In genomic region chr20:32018269-32019155, GRCh38 we compare ENCODE assay signal across 9 cellular contexts. TPM values are rescaled to one million over a fixed set of nuclear protein-coding genes. Genes with fewer than 3 reads are reported as not detected.
DNase-seq lines count a peak whose midpoint lies in the region; ATAC-seq, FAIRE-seq and TF ChIP-seq lines count a peak whose summit lies in the region.
"Had no signal": no experiment of that assay in that cellular context is flagged by ENCODE, and none has a peak within 500 bp of the region (broad histone marks: within the 10 kb centered on the region; RNA-seq: fewer than 3 reads in every experiment).

No MANE protein-coding gene starts in this region.

- ATAC-seq in GM21526 (IDR thresholded peaks at IDR 0.05; ENCODE audit: low FRiP score, unreplicated experiment) (no peak), GM19467 (IDR thresholded peaks at IDR 0.05; ENCODE audit: unreplicated experiment) (no peak)

- peaks cover 6% of the 10 kb centered on the region for H3K36me3 Mint-ChIP-seq in Caco-2 (ENCODE audit: insufficient read depth, unreplicated experiment)

- peak overlapping the region; percentile 85 for H3K27ac Mint-ChIP-seq in Caco-2 (ENCODE audit: unreplicated experiment)

- H3K9me3 Mint-ChIP-seq in Caco-2 (ENCODE audit: unreplicated experiment) = no peaks in the 10 kb centered on the region

- H3K27me3 Mint-ChIP-seq in Caco-2 (ENCODE audit: insufficient read depth, unreplicated experiment) = peaks cover 46% of the 10 kb centered on the region

- H3K4me1 ChIP-seq in Caco-2 = peaks cover 12% of the 10 kb centered on the region

- FAIRE-seq in RCC 7860 (lab: Jason Lieb, UNC) = no peak

- peaks cover 13% of the 10 kb centered on the region for H3K27me3 ChIP-seq in Caco-2 (replicated peaks; ENCODE audit: control insufficient read depth, insufficient read depth, low read length)

- no peaks in the 10 kb centered on the region for H3K9me3 ChIP-seq in Caco-2

- H3K4me3 Mint-ChIP-seq in Caco-2 (ENCODE audit: unreplicated experiment) = peak overlapping the region; percentile 93

- H3K4me1 Mint-ChIP-seq in Caco-2 (ENCODE audit: low read depth, unreplicated experiment) = peaks cover 13% of the 10 kb centered on the region

- H3K36me3 ChIP-seq in Caco-2 (ENCODE audit: control insufficient read depth, insufficient read depth, low read length) = no peaks in the 10 kb centered on the region

- peak overlapping the region; percentile 79 for H3K4me3 ChIP-seq in Caco-2 (ENCODE audit: low read depth, low read length)
- peak overlapping the region; percentile 54 for H3K4me3 ChIP-seq in iPS-11a (ENCODE audit: low read depth, low read length)

- intact Hi-C loops in Caco-2 (cut with micrococcal nuclease; ENCODE audit: unreplicated experiment) = loop anchor here (2.0 to 5.0 kb wide), 4 partner anchors 51 to 196 kb away; partner anchors contain the start of genes PDRG1 and XKR7

- BruUV-seq in Caco-2 (replicated peaks; lab: Mats Ljungman, UMichigan) = no TSS peak

- TF ChIP-seq CTCF in Caco-2 (IDR thresholded peaks at IDR 0.05; ENCODE audit: insufficient read depth in 1 of 2, low read depth in 1 of 2, low read length in 1 of 2, severe bottlenecking in 1 of 2, unreplicated experiment in 1 of 2) = peak in 1 of 2 experiments; percentile 14

- POLR2A ChIA-PET in Caco-2 (lab: Charles Lee) = interaction anchor here (0.5 to 1.0 kb wide), 4 partner anchors 11 to 140 kb away, joined by 3 read pairs; partner anchors contain the start of gene PDRG1

- DNase-seq in Caco-2 = peak; percentile 98
- DNase-seq in HuH-7.5 (ENCODE audit: low spot score) = peak; percentile 96
- DNase-seq in RCC 7860 (ENCODE audit: low spot score) = peak; percentile 24
- DNase-seq in activated naive CD4-positive, alpha-beta T cell treated with anti-CD3 and anti-CD28 coated beads, Interleukin-2, amount 50 U/mL, for 16 hours = peak; percentile 55
- DNase-seq in stimulated activated CD4-positive, alpha-beta T cell treated with anti-CD3 and anti-CD28 coated beads, Interleukin-12 subunit alpha, Interleukin-12 subunit beta, amount 100 ng/mL, for 4 hours = peak; percentile 48

- CTCF ChIA-PET in Caco-2 (lab: Charles Lee) = interaction anchor here (0.6 to 2.2 kb wide), 42 partner anchors 10 to 459 kb away, joined by 3 to 92 read pairs (median 6); partner anchors contain the start of genes HCK, PDRG1, TM9SF4 and XKR7

RNA-seq across cellular contexts. Expression of gene CCM2L, which starts 8.3 kb away (rescaled TPM):
- 0.16 and 0.32 TPM in 2 replicates for total RNA-seq in Caco-2 (2022)

RNA-seq across cellular contexts. Expression of gene HCK, which starts 33.5 kb away (rescaled TPM):
- total RNA-seq in Caco-2 (2022) = not detected in 2 replicates
- total RNA-seq: pulmonary artery endothelial cell had no signal

RNA-seq across cellular contexts. Expression of gene XKR7, which starts 50.6 kb away (rescaled TPM):
- not detected in 2 replicates for total RNA-seq in Caco-2 (2022)
- total RNA-seq: pulmonary artery endothelial cell had no signal

Comparison
In these comparisons a context has a peak if more than half of its experiments do, and no peak if none do; other contexts are left out.
1. DNase-seq: peak in every context shown above with its lines; median percentile 98 in Caco-2; 96 in HuH-7.5; 55 in activated naive CD4-positive, alpha-beta T cell treated with anti-CD3 and anti-CD28 coated beads, Interleukin-2, amount 50 U/mL, for 16 hours; 48 in stimulated activated CD4-positive, alpha-beta T cell treated with anti-CD3 and anti-CD28 coated beads, Interleukin-12 subunit alpha, Interleukin-12 subunit beta, amount 100 ng/mL, for 4 hours; 24 in RCC 7860.